In genomic region chr6:15344186-15344506, GRCh38 we compare ENCODE assay signal across 1 cellular context.
TF ChIP-seq lines count a peak whose summit lies in the region.

No MANE protein-coding gene starts in this region.

TF ChIP-seq in GM12878, 131 proteins besides CTCF, POLR2A, EP300 and RAD21:
- TF ChIP-seq SREBF2 (IDR thresholded peaks at IDR 0.05; ENCODE audit: low read length) (no peak), RUNX3 (IDR thresholded peaks at IDR 0.05; ENCODE audit: low read length) (peak; percentile 5; the same call in 1 of the 2 replicates), BHLHE40 (IDR thresholded peaks at IDR 0.05; ENCODE audit: borderline replicate concordance in 1 of 2, low read depth in 2 of 2, low read length in 1 of 2) (peak in 1 of 2 experiments; percentile 19; a peak in 1 of 4 replicates)
